In genomic region chr1:1784933-1785332, GRCh38 we compare ENCODE assay signal across 30 cellular contexts. TPM values are rescaled to one million over a fixed set of nuclear protein-coding genes. Genes with fewer than 3 reads are reported as not detected.
DNase-seq lines count a peak whose midpoint lies in the region; ATAC-seq, FAIRE-seq and TF ChIP-seq lines count a peak whose summit lies in the region.
"Had no signal": no experiment of that assay in that cellular context is flagged by ENCODE, and none has a peak within 500 bp of the region (broad histone marks: within the 10 kb centered on the region; RNA-seq: fewer than 3 reads in every experiment).

No MANE protein-coding gene starts in this region.

- H3K9me3 Mint-ChIP-seq in activated naive CD4-positive, alpha-beta T cell treated with anti-CD3 and anti-CD28 coated beads for 36 hours = no peaks in the 10 kb centered on the region
- H3K9me3 Mint-ChIP-seq: activated T-cell treated with anti-CD3 and anti-CD28 coated beads, Interleukin-2, amount 50 U/mL, for 72 hours; dendritic cell treated with granulocyte-macrophage colony-stimulating factor and Interleukin-4, amounts not matched to agents 40 ng/mL and 50 ng/mL, for 4 days; naive B cell had no signal

- H3K36me3 ChIP-seq in OCI-LY7 (ENCODE audit: insufficient read depth, low read length) (peaks cover 55% of the 10 kb centered on the region), keratinocyte (ENCODE audit: control insufficient read depth in 2 of 2, extremely low read depth in 1 of 2, insufficient read depth in 2 of 2, low read length in 2 of 2) (peaks cover 30 to 31% of the 10 kb centered on the region in 2 experiments), thyroid gland (peaks cover 25 to 30% of the 10 kb centered on the region in 2 donors)

- H3K4me1 Mint-ChIP-seq in activated naive CD4-positive, alpha-beta T cell treated with anti-CD3 and anti-CD28 coated beads for 36 hours (ENCODE audit: low read depth) = peaks cover 28% of the 10 kb centered on the region

- no peak overlapping the region for H3K9ac ChIP-seq in keratinocyte (ENCODE audit: control insufficient read depth, extremely low read depth, insufficient read depth, low read length)

- dilution Hi-C loops in keratinocyte (cut with MboI; ENCODE audit: extremely low pct_ligation_motif_present, low sequenced_read_pairs) = no loop called here

- H3K27me3 Mint-ChIP-seq in activated naive CD4-positive, alpha-beta T cell treated with anti-CD3 and anti-CD28 coated beads for 36 hours (ENCODE audit: low read depth) = no peaks in the 10 kb centered on the region
- H3K27me3 Mint-ChIP-seq: dendritic cell treated with granulocyte-macrophage colony-stimulating factor and Interleukin-4, amounts not matched to agents 40 ng/mL and 50 ng/mL, for 4 days; naive B cell had no signal

- H3K79me2 ChIP-seq in OCI-LY7 (ENCODE audit: insufficient read depth, low read depth, low read length) = no peaks in the 10 kb centered on the region
- H3K79me2 ChIP-seq in keratinocyte (ENCODE audit: control insufficient read depth, insufficient read depth, low read length) = peaks cover 8% of the 10 kb centered on the region

- H3K4me2 ChIP-seq in OCI-LY7 (ENCODE audit: low read length) (no peak overlapping the region), keratinocyte (ENCODE audit: control insufficient read depth, extremely low read depth, insufficient read depth, low read depth, low read length) (no peak overlapping the region)
- H3K4me2 ChIP-seq: A549 had no signal

- FAIRE-seq in keratinocyte (lab: Jason Lieb, UNC) = no peak
- FAIRE-seq: A549, GM12892, islet of Langerhans had no signal

- peak overlapping the region; percentile 18 for H3K27ac Mint-ChIP-seq in activated naive CD4-positive, alpha-beta T cell treated with anti-CD3 and anti-CD28 coated beads for 36 hours
- H3K27ac Mint-ChIP-seq: activated T-cell treated with anti-CD3 and anti-CD28 coated beads, Interleukin-2, amount 50 U/mL, for 72 hours; dendritic cell treated with granulocyte-macrophage colony-stimulating factor and Interleukin-4, amounts not matched to agents 40 ng/mL and 50 ng/mL, for 4 days had no signal

- H3K9me3 ChIP-seq in OCI-LY7 (ENCODE audit: low read length) (no peaks in the 10 kb centered on the region), keratinocyte (ENCODE audit: control insufficient read depth, low read depth, low read length) (no peaks in the 10 kb centered on the region), thyroid gland (no peaks in the 10 kb centered on the region)
- H3K9me3 ChIP-seq: A549, adrenal gland, BE2C, Peyer's patch had no signal

- no peak for DNase-seq in activated naive CD4-positive, alpha-beta T cell treated with anti-CD3 and anti-CD28 coated beads for 36 hours
- DNase-seq in activated naive CD4-positive, alpha-beta T cell treated with anti-CD3 and anti-CD28 coated beads, Interleukin-2, amount 50 U/mL, for 16 hours = no peak
- no peak for DNase-seq in OCI-LY7 (ENCODE audit: low spot score)
- no peak for DNase-seq in keratinocyte (ENCODE audit: low read depth, low spot score)
- DNase-seq in thyroid gland = no peak
- DNase-seq: activated CD4-positive, alpha-beta T cell treated with anti-CD3 and anti-CD28 coated beads for 4 hours; activated T-cell treated with anti-CD3 and anti-CD28 coated beads, Interleukin-2, amount 50 U/mL, for 72 hours; adrenal gland; BE2C; central memory CD4-positive, alpha-beta T cell; Karpas-422; midbrain; naive B cell; NCI-H1436 treated with DMSO at 0.1 percent for 48 hours; NCI-H2081 treated with DMSO at 0.1 percent for 48 hours; NCI-H345; NCI-H69; nucleus accumbens; Peyer's patch; SIG-M5; stimulated activated naive CD4-positive, alpha-beta T cell treated with Interleukin-2 at 50 U/mL for 16 hours; SW 1271 had no signal

- no peak overlapping the region for H3K4me3 Mint-ChIP-seq in activated naive CD4-positive, alpha-beta T cell treated with anti-CD3 and anti-CD28 coated beads for 36 hours
- H3K4me3 Mint-ChIP-seq: activated T-cell treated with anti-CD3 and anti-CD28 coated beads, Interleukin-2, amount 50 U/mL, for 72 hours; dendritic cell treated with granulocyte-macrophage colony-stimulating factor and Interleukin-4, amounts not matched to agents 40 ng/mL and 50 ng/mL, for 4 days; naive B cell had no signal

- H3K27ac ChIP-seq in OCI-LY7 (ENCODE audit: low read depth, low read length, poor library complexity, severe bottlenecking) (peak overlapping the region; percentile 6), keratinocyte (ENCODE audit: control insufficient read depth, insufficient read depth, low read length) (peak overlapping the region; percentile 15), thyroid gland (peak overlapping the region in 2 of 3 donors; percentile 9 to 48)
- H3K27ac ChIP-seq: A549, adrenal gland, Peyer's patch had no signal

- no peak for TF ChIP-seq POLR2A in thyroid gland (IDR thresholded peaks at IDR 0.05)

- intact Hi-C loops in activated naive CD4-positive, alpha-beta T cell treated with anti-CD3 and anti-CD28 coated beads for 36 hours (cut with micrococcal nuclease) = loop anchor here (10.0 kb wide), 1 partner anchor 270 kb away; the partner anchor contains the start of gene PRKCZ
- intact Hi-C loops in OCI-LY7 (cut with micrococcal nuclease; ENCODE audit: unreplicated experiment) (no loop called here), thyroid gland (cut with DNase I) (no loop called here)

- H3K36me3 Mint-ChIP-seq in activated naive CD4-positive, alpha-beta T cell treated with anti-CD3 and anti-CD28 coated beads for 36 hours (ENCODE audit: low read depth) = peaks cover 24% of the 10 kb centered on the region

- H3K4me3 ChIP-seq in OCI-LY7 (ENCODE audit: low read depth, low read length, poor library complexity, severe bottlenecking) (no peak overlapping the region), keratinocyte (ENCODE audit: control insufficient read depth in 2 of 3, extremely low read depth in 1 of 3, insufficient read depth in 2 of 3, low read depth in 1 of 3, low read length in 3 of 3) (no peak overlapping the region), thyroid gland (replicated peaks in 1 of 3) (no peak overlapping the region)
- H3K4me3 ChIP-seq: A549, adrenal gland, Peyer's patch had no signal

- peaks cover 44% of the 10 kb centered on the region for H3K4me1 ChIP-seq in OCI-LY7 (ENCODE audit: insufficient read depth, low read length, poor library complexity, severe bottlenecking)
- H3K4me1 ChIP-seq in keratinocyte (ENCODE audit: control insufficient read depth, extremely low read depth, insufficient read depth, low read length) = peaks cover 30% of the 10 kb centered on the region
- peaks cover 53 to 77% of the 10 kb centered on the region in 2 donors for H3K4me1 ChIP-seq in thyroid gland

- no peaks in the 10 kb centered on the region for H3K9me2 ChIP-seq in OCI-LY7 (ENCODE audit: insufficient read depth, low read length)

- POLR2A ChIA-PET in OCI-LY7 (lab: Charles Lee) = interaction anchor here (0.5 to 0.6 kb wide), 2 partner anchors 61 to 112 kb away, joined by 3 to 4 read pairs; no protein-coding TSS in a partner anchor

- BruUV-seq in OCI-LY7 (replicated peaks; lab: Mats Ljungman, UMichigan) = no TSS peak

- CTCF ChIA-PET in activated naive CD4-positive, alpha-beta T cell treated with anti-CD3 and anti-CD28 coated beads for 36 hours (lab: Charles Lee) = no interaction called here
- CTCF ChIA-PET in OCI-LY7 (lab: Charles Lee; ENCODE audit: unreplicated experiment) = interaction anchor here (0.6 kb wide), 1 partner anchor 348 kb away, joined by 3 read pairs; no protein-coding TSS in a partner anchor

- H3K27me3 ChIP-seq in keratinocyte (ENCODE audit: control insufficient read depth, extremely low read depth, insufficient read depth, low read length) (no peaks in the 10 kb centered on the region), thyroid gland (no peaks in the 10 kb centered on the region)
- H3K27me3 ChIP-seq: adrenal gland, BE2C, Peyer's patch had no signal

- H4K20me1 ChIP-seq in OCI-LY7 (ENCODE audit: insufficient read depth, low read length) (no peaks in the 10 kb centered on the region), keratinocyte (ENCODE audit: control insufficient read depth, extremely low read depth, insufficient read depth, low read length) (no peaks in the 10 kb centered on the region)

- TF ChIP-seq CTCF in OCI-LY7 (conservative IDR thresholded peaks at IDR 0.05; ENCODE audit: low read length) (no peak), keratinocyte (optimal IDR thresholded peaks at IDR 0.05 in 1 of 3, IDR thresholded peaks at IDR 0.05 in 1 of 3, conservative IDR thresholded peaks at IDR 0.05 in 1 of 3; ENCODE audit: extremely low read depth in 1 of 3, insufficient read depth in 2 of 3, low read length in 3 of 3) (no peak), thyroid gland (IDR thresholded peaks at IDR 0.05) (no peak)

- no peak overlapping the region for H2AFZ ChIP-seq in OCI-LY7 (ENCODE audit: low read length)
- no peak overlapping the region for H2AFZ ChIP-seq in keratinocyte (ENCODE audit: control insufficient read depth, low read length)

- 88 to 92% methylated on average over 13 of the region's 13 CpGs for WGBS in thyroid gland, 2 donors

- no peak for ATAC-seq in HG03439 (IDR thresholded peaks at IDR 0.05; ENCODE audit: unreplicated experiment)
- ATAC-seq in HG02885 (IDR thresholded peaks at IDR 0.05; ENCODE audit: poor library complexity, unreplicated experiment) = no peak
- ATAC-seq in HG03039 (IDR thresholded peaks at IDR 0.05; ENCODE audit: unreplicated experiment) = no peak
- ATAC-seq: A549; activated T-cell treated with anti-CD3 and anti-CD28 coated beads, Interleukin-2, amount 50 U/mL, for 72 hours; esophagus mucosa had no signal

- H3K9me1 ChIP-seq in keratinocyte (ENCODE audit: control insufficient read depth, extremely low read depth, insufficient read depth, low read length) = no peaks in the 10 kb centered on the region

RNA-seq across cellular contexts. Expression of gene NADK, which starts 6.7 kb away (rescaled TPM):
- total RNA-seq in activated naive CD4-positive, alpha-beta T cell treated with anti-CD3 and anti-CD28 coated beads for 36 hours = 10 to 100 TPM; 42.1 to 43.6 TPM
- total RNA-seq in OCI-LY7 (2014; rRNA removed; shearing (Covaris generic)) = 144 and 156 TPM in 2 replicates
- total RNA-seq in OCI-LY7 (2022) (173 and 184 TPM in 2 replicates), thyroid gland (10 to 100 TPM; 64.8 to 91.4 (median 84.2) TPM)
- polyA plus RNA-seq in keratinocyte = 54.0 to 59.9 TPM (median 54.8 TPM) in 3 replicates
- 21.4 TPM for polyA plus RNA-seq in keratinocyte (2011; ENCODE audit: low read depth)
- polyA plus RNA-seq in keratinocyte (2011; cell fraction: cytosol; rRNA removed) = 38.1 and 58.8 TPM in 2 replicates
- 133 TPM in 2 replicates for polyA plus RNA-seq in keratinocyte (2011; cell fraction: nucleus; rRNA removed)
- 39.1 and 47.9 TPM in 2 replicates for polyA plus RNA-seq in keratinocyte (2012; ENCODE audit: low replicate concordance)
- polyA minus RNA-seq in keratinocyte = 32.0 to 38.3 TPM (median 37.9 TPM) in 3 replicates
- polyA minus RNA-seq in keratinocyte (2011; cell fraction: cytosol; rRNA and poly(A)+ RNA removed) = 58.7 TPM
- polyA minus RNA-seq in keratinocyte (2011; cell fraction: nucleus; rRNA and poly(A)+ RNA removed) = 53.4 and 55.8 TPM in 2 replicates
